10 cellular contexts compared by ENCODE assay signal in the genomic region with DNA sequence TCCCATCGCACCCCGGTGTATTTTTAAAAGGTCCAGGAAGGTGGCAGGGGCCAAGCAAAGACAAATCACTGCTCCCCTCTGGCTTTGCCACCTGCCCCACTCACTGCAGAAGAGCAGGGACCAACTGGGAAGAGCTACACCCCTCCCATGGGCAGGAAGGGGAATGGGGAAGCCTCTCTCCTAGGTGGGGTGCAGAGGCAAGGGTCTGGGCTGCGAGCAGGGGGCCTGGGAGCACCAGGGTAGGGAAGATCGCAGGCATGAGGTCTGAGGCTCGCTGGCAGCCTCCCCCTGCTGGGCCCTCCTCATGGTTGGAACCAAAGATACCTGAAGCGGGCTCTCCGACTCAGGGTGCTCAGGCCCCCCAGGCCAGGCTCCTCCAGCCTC. TPM values are rescaled to one million over a fixed set of nuclear protein-coding genes. Genes with fewer than 3 reads are reported as not detected.
A peak's percentile ranks its signal among the peaks of the same experiment; 100 is the strongest.
DNase-seq lines count a peak whose midpoint lies in the region; ATAC-seq and TF ChIP-seq lines count a peak whose summit lies in the region.
"Had no signal": no experiment of that assay in that cellular context is flagged by ENCODE, and none has a peak within 500 bp of the region (broad histone marks: within the 10 kb centered on the region; RNA-seq: fewer than 3 reads in every experiment).

No MANE protein-coding gene starts in this region.

- ATAC-seq in CD4-positive, alpha-beta T cell (ENCODE audit: poor library complexity) = no peak
- no peak for ATAC-seq in GM21619 (IDR thresholded peaks at IDR 0.05; ENCODE audit: unreplicated experiment)

- no peak for DNase-seq in CD4-positive, alpha-beta T cell
- DNase-seq in SK-N-DZ (ENCODE audit: low spot score) (peak; percentile 41), esophagus muscularis mucosa (ENCODE audit: extremely low spot score) (no peak), neural progenitor cell (ENCODE audit: low spot score) (no peak), KBM-7 (no peak), NCI-H2029 treated with DMSO at 0.1 percent for 48 hours (lab: John Stamatoyannopoulos, UW) (no peak), GM10266 (ENCODE audit: extremely low spot score) (no peak)
- DNase-seq: amniotic stem cell, GF-D8 had no signal

- H3K27ac ChIP-seq in CD4-positive, alpha-beta T cell (ENCODE audit: low read depth, low read length) = peak overlapping the region; percentile 30
- H3K27ac ChIP-seq in esophagus muscularis mucosa (replicated peaks in 1 of 4) (peak overlapping the region; percentile 26 to 58 (median 40)), neural progenitor cell (peak overlapping the region; percentile 81)

- no peak overlapping the region for H3K4me3 Mint-ChIP-seq in CD4-positive, alpha-beta T cell
- H3K4me3 Mint-ChIP-seq in neural progenitor cell = no peak overlapping the region

- H3K4me1 ChIP-seq in esophagus muscularis mucosa (peaks cover 45 to 55% (median 54%) of the 10 kb centered on the region in 4 donors), neural progenitor cell (peaks cover 31% of the 10 kb centered on the region)

- peaks cover 70% of the 10 kb centered on the region for H3K79me2 ChIP-seq in neural progenitor cell (ENCODE audit: low read depth)

- no peak for TF ChIP-seq POLR2A in esophagus muscularis mucosa (IDR thresholded peaks at IDR 0.05; ENCODE audit: low read depth)

- H4K20me1 ChIP-seq in neural progenitor cell (ENCODE audit: low read depth) = peaks cover 70% of the 10 kb centered on the region

- peak overlapping the region; percentile 64 for H3K4me2 ChIP-seq in neural progenitor cell

- TF ChIP-seq CTCF in CD4-positive, alpha-beta T cell (IDR thresholded peaks at IDR 0.05) = no peak
- TF ChIP-seq CTCF in esophagus muscularis mucosa (IDR thresholded peaks at IDR 0.05) (no peak), neural progenitor cell (IDR thresholded peaks at IDR 0.05) (no peak), GM10266 (IDR thresholded peaks at IDR 0.05; ENCODE audit: control insufficient read depth, insufficient read depth, low read depth, missing control alignments) (no peak)

- WGBS in esophagus muscularis mucosa = 90% methylated on average over 5 of the region's 7 CpGs

- H3K27ac Mint-ChIP-seq in CD4-positive, alpha-beta T cell = peak overlapping the region; percentile 64
- peak overlapping the region; percentile 87 for H3K27ac Mint-ChIP-seq in neural progenitor cell

- peak overlapping the region; percentile 15 to 33 (median 30) for H3K4me3 ChIP-seq in esophagus muscularis mucosa
- H3K4me3 ChIP-seq in neural progenitor cell = no peak overlapping the region

- H3K36me3 ChIP-seq in esophagus muscularis mucosa = peaks cover 7 to 28% (median 21%) of the 10 kb centered on the region in 4 donors
- no peaks in the 10 kb centered on the region for H3K36me3 ChIP-seq in neural progenitor cell

- H3K4me1 Mint-ChIP-seq in CD4-positive, alpha-beta T cell (ENCODE audit: low read depth) = peaks cover 30% of the 10 kb centered on the region
- peaks cover 29% of the 10 kb centered on the region for H3K4me1 Mint-ChIP-seq in neural progenitor cell

- H2AFZ ChIP-seq in neural progenitor cell (replicated peaks) = no peak overlapping the region

- peaks cover 17% of the 10 kb centered on the region for H3K36me3 Mint-ChIP-seq in CD4-positive, alpha-beta T cell (ENCODE audit: low read depth)
- H3K36me3 Mint-ChIP-seq in neural progenitor cell = peaks cover 3% of the 10 kb centered on the region

- intact Hi-C loops in CD4-positive, alpha-beta T cell (cut with DNase I, micrococcal nuclease) = no loop called here
- intact Hi-C loops in esophagus muscularis mucosa (cut with DNase I) = loop anchor here (10.0 kb wide), 1 partner anchor 280 kb away; the partner anchor contains the start of gene PATZ1

- H3K27me3 ChIP-seq in CD4-positive, alpha-beta T cell (ENCODE audit: control insufficient read depth, insufficient read depth, low read length) = no peaks in the 10 kb centered on the region
- H3K27me3 ChIP-seq in esophagus muscularis mucosa = no peaks in the 10 kb centered on the region
- no peaks in the 10 kb centered on the region for H3K27me3 ChIP-seq in neural progenitor cell

- no peaks in the 10 kb centered on the region for H3K9me3 Mint-ChIP-seq in CD4-positive, alpha-beta T cell
- H3K9me3 Mint-ChIP-seq in neural progenitor cell = no peaks in the 10 kb centered on the region

- no peak overlapping the region for H3K9ac ChIP-seq in neural progenitor cell

- TF ChIP-seq EP300 in esophagus muscularis mucosa (IDR thresholded peaks at IDR 0.05) = no peak

- H3K9me3 ChIP-seq in CD4-positive, alpha-beta T cell (ENCODE audit: control insufficient read depth, low read length) = no peaks in the 10 kb centered on the region
- H3K9me3 ChIP-seq in esophagus muscularis mucosa (no peaks in the 10 kb centered on the region), neural progenitor cell (ENCODE audit: low read depth) (no peaks in the 10 kb centered on the region)

- H3K27me3 Mint-ChIP-seq in CD4-positive, alpha-beta T cell = no peaks in the 10 kb centered on the region
- H3K27me3 Mint-ChIP-seq in neural progenitor cell (ENCODE audit: insufficient read depth, low read depth) = peaks cover 12% of the 10 kb centered on the region

- POLR2A ChIA-PET in CD4-positive, alpha-beta T cell (lab: Charles Lee) = interaction anchor here (1.0 to 1.2 kb wide), 2 partner anchors 37 to 165 kb away, joined by 4 read pairs; no protein-coding TSS in a partner anchor

- in situ Hi-C loops in KBM-7 (cut with MboI; ENCODE audit: low pct_unique_long_range_greater_than_20kb, low sequenced_read_pairs) = no loop called here

- CTCF ChIA-PET in CD4-positive, alpha-beta T cell (lab: Charles Lee) = no interaction called here

- H3F3A ChIP-seq in neural progenitor cell (ENCODE audit: low read depth) = peaks cover 28% of the 10 kb centered on the region

RNA-seq across cellular contexts. Expression of gene PISD, which starts 36.8 kb away (rescaled TPM):
- total RNA-seq in CD4-positive, alpha-beta T cell = 10 to 100 TPM; 23.4 to 25.3 TPM
- 43.9 and 48.2 TPM in 2 replicates for polyA plus RNA-seq in SK-N-DZ (2014; cell fraction: cytosol; rRNA removed)
- 131 and 134 TPM in 2 replicates for polyA plus RNA-seq in SK-N-DZ (2014; cell fraction: nucleus; rRNA removed)
- total RNA-seq in esophagus muscularis mucosa (10 to 100 TPM; 14.1 to 40.1 (median 26.2) TPM), neural progenitor cell (ENCODE audit: low replicate concordance) (18.1 and 41.2 TPM in 2 replicates)

Comparison
In these comparisons a context has a peak if more than half of its experiments do, and no peak if none do; other contexts are left out.
1. H3K27ac ChIP-seq: peak in every context shown above with its lines; median percentile 81 in neural progenitor cell; 40 in esophagus muscularis mucosa; 30 in CD4-positive, alpha-beta T cell.